Comparison of ENCODE assay signal across 1 cellular context in genomic region chr5:39863926-39864572, GRCh38.
TF ChIP-seq lines count a peak whose summit lies in the region.

No MANE protein-coding gene starts in this region.

TF ChIP-seq in GM23338, 12 proteins besides CTCF, POLR2A, EP300 and RAD21 (continued from another document):
- TF ChIP-seq, protein P1, sequence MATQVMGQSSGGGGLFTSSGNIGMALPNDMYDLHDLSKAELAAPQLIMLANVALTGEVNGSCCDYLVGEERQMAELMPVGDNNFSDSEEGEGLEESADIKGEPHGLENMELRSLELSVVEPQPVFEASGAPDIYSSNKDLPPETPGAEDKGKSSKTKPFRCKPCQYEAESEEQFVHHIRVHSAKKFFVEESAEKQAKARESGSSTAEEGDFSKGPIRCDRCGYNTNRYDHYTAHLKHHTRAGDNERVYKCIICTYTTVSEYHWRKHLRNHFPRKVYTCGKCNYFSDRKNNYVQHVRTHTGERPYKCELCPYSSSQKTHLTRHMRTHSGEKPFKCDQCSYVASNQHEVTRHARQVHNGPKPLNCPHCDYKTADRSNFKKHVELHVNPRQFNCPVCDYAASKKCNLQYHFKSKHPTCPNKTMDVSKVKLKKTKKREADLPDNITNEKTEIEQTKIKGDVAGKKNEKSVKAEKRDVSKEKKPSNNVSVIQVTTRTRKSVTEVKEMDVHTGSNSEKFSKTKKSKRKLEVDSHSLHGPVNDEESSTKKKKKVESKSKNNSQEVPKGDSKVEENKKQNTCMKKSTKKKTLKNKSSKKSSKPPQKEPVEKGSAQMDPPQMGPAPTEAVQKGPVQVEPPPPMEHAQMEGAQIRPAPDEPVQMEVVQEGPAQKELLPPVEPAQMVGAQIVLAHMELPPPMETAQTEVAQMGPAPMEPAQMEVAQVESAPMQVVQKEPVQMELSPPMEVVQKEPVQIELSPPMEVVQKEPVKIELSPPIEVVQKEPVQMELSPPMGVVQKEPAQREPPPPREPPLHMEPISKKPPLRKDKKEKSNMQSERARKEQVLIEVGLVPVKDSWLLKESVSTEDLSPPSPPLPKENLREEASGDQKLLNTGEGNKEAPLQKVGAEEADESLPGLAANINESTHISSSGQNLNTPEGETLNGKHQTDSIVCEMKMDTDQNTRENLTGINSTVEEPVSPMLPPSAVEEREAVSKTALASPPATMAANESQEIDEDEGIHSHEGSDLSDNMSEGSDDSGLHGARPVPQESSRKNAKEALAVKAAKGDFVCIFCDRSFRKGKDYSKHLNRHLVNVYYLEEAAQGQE (IDR thresholded peaks at IDR 0.05; ENCODE audit: unreplicated experiment), result no peak
- TF ChIP-seq ZNF331 (CRISPR knock-in tag; IDR thresholded peaks at IDR 0.05; ENCODE audit: low read depth) (no peak), ZNF462 (CRISPR knock-in tag; IDR thresholded peaks at IDR 0.05) (no peak), NANOG (IDR thresholded peaks at IDR 0.05; ENCODE audit: borderline replicate concordance) (no peak)
